ENCODE assay signal across 19 cellular contexts in the genomic region with DNA sequence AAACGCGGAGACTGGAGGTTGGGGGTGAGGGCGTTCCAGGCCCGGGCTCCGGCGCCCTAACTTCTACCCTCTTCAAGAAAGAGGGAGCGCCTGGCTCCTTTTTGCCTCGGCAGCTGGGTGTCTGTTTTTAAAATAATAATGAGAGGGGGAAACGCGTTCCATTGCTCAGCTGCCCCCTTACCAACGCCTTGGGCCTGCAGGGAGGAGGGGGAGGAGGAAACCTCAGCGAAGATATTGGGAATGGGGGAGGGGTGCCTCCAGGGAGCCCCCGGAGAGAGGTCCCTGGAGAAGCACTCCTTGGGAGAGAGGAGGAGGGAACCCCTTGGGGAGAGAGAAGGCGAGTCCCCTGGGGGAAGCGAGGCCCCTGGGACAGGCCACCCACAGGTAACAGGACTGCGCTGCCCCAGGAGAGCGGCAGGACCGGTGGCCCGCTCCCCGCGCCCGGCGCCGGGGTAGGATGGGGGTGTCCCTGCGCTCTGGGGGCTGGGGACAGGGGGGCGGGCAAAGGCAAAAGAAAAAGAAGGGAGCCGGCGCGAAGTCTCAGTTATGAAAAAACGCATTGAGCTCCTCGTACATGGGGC. TPM values are rescaled to one million over a fixed set of nuclear protein-coding genes. Genes with fewer than 3 reads are reported as not detected.
DNase-seq lines count a peak whose midpoint lies in the region; ATAC-seq, FAIRE-seq and TF ChIP-seq lines count a peak whose summit lies in the region.
"Had no signal": no experiment of that assay in that cellular context is flagged by ENCODE, and none has a peak within 500 bp of the region (broad histone marks: within the 10 kb centered on the region; RNA-seq: fewer than 3 reads in every experiment).

No MANE protein-coding gene starts in this region.

- no peak for TF ChIP-seq CTCF in A549 (IDR thresholded peaks at IDR 0.05)

- H3K9ac ChIP-seq in BLaER1 treated with 17β-estradiol and CSF1 and Interleukin-3, amounts not matched to agents 10 nM and 100 nM: no peak overlapping the region
- no peak overlapping the region for H3K9ac ChIP-seq in SK-N-MC (ENCODE audit: insufficient read length)

- no peak for TF ChIP-seq RAD21 in A549 (conservative IDR thresholded peaks at IDR 0.05 in 1 of 2, IDR thresholded peaks at IDR 0.05 in 1 of 2)

- WGBS in A549 (ENCODE audit: missing lambda C conversion rate): 23% methylated on average over 22 of the region's 31 CpGs

- no peak for ATAC-seq in A549
- no peak for ATAC-seq in GM21515 (IDR thresholded peaks at IDR 0.05; ENCODE audit: unreplicated experiment)

- H3K27ac ChIP-seq in A549 (no peak overlapping the region), SK-N-MC (no peak overlapping the region)
- H3K27ac ChIP-seq in BLaER1 treated with 17β-estradiol and CSF1 and Interleukin-3, amounts not matched to agents 10 nM and 100 nM: no peak overlapping the region
- H3K27ac ChIP-seq: esophagus muscularis mucosa, sigmoid colon, stomach had no signal

- CTCF ChIA-PET in A549 (lab: Yijun Ruan, JAX): interaction anchor here (1.1 to 58.8 kb wide), 6 partner anchors 10 to 111 kb away, joined by 3 to 1581 read pairs (median 10); partner anchors contain the start of genes PPP1R1B and STARD3

- no peaks in the 10 kb centered on the region for H3K36me3 ChIP-seq in BLaER1 treated with 17β-estradiol and CSF1 and Interleukin-3, amounts not matched to agents 10 nM and 100 nM
- no peaks in the 10 kb centered on the region for H3K36me3 ChIP-seq in SK-N-MC (ENCODE audit: insufficient read depth, low read length)
- no peaks in the 10 kb centered on the region for H3K36me3 ChIP-seq in HAP-1 (replicated peaks)
- H3K36me3 ChIP-seq: esophagus muscularis mucosa, sigmoid colon, stomach had no signal

- peak overlapping the region; percentile 92 for H3K4me2 ChIP-seq in A549
- peak overlapping the region in 8 of 11 experiments; percentile 15 to 59 (median 34); a peak in 8 of 22 replicates for H3K4me2 ChIP-seq in BLaER1 treated with 17β-estradiol and CSF1 and Interleukin-3, amounts not matched to agents 10 nM and 100 nM

- peaks cover 99 to 100% (median 100%) of the 10 kb centered on the region in 11 experiments for H3K27me3 ChIP-seq in BLaER1 treated with 17β-estradiol and CSF1 and Interleukin-3, amounts not matched to agents 10 nM and 100 nM
- peaks cover 95% of the 10 kb centered on the region for H3K27me3 ChIP-seq in HAP-1 (ENCODE audit: low read depth)

- no peak for FAIRE-seq in A549 (lab: Jason Lieb, UNC)
- FAIRE-seq: HepG2, RCC 7860 had no signal

- POLR2A ChIA-PET in A549 (lab: Yijun Ruan, JAX): interaction anchor here (0.5 to 1.0 kb wide), 3 partner anchors 17 to 283 kb away, joined by 3 to 8 read pairs (median 5); no protein-coding TSS in a partner anchor

- DNase-seq in A549 (ENCODE audit: low read depth in 1 of 2, low spot score in 1 of 2) (no peak), SK-N-MC (ENCODE audit: low read depth, low spot score) (no peak), NCI-H82 treated with DMSO at 0.1 percent for 48 hours (lab: John Stamatoyannopoulos, UW; ENCODE audit: unreplicated experiment) (no peak), dedifferentiated amniotic fluid mesenchymal stem cell (ENCODE audit: extremely low spot score) (no peak), HAP-1 (ENCODE audit: low spot score in 2 of 2) (no peak)
- DNase-seq: activated CD4-positive, alpha-beta memory T cell treated with anti-CD3 and anti-CD28 coated beads for 36 hours; CD4-positive, alpha-beta T cell; GDM1; hypothalamus; NCI-H510A treated with DMSO at 0.1 percent for 48 hours; sigmoid colon; stomach; T-helper 9 cell had no signal

- peak overlapping the region; percentile 30; the same call in 2 of the 3 replicates for H3K4me3 ChIP-seq in A549
- 0 out of 20 replicates have a peak overlapping the region, but pooled peaks of 1 of the 10 experiments have one; percentile 34 for H3K4me3 ChIP-seq in BLaER1 treated with 17β-estradiol and CSF1 and Interleukin-3, amounts not matched to agents 10 nM and 100 nM
- H3K4me3 ChIP-seq in SK-N-MC: peak overlapping the region; percentile 69
- peak overlapping the region; percentile 4 for H3K4me3 ChIP-seq in iPS-11a (ENCODE audit: low read depth, low read length)
- no peak overlapping the region for H3K4me3 ChIP-seq in HAP-1

- H3K9me3 ChIP-seq in A549 (no peaks in the 10 kb centered on the region), SK-N-MC (ENCODE audit: low read depth, low read length) (no peaks in the 10 kb centered on the region), HAP-1 (no peaks in the 10 kb centered on the region)
- no peaks in the 10 kb centered on the region for H3K9me3 ChIP-seq in BLaER1 treated with 17β-estradiol and CSF1 and Interleukin-3, amounts not matched to agents 10 nM and 100 nM (replicated peaks in 1 of 11)
- H3K9me3 ChIP-seq: esophagus muscularis mucosa, sigmoid colon, stomach had no signal

- TF ChIP-seq POLR2A in A549 (IDR thresholded peaks at IDR 0.05; ENCODE audit: low read length): no peak

- no peak for TF ChIP-seq EP300 in A549 (IDR thresholded peaks at IDR 0.05)

- peaks cover 44% of the 10 kb centered on the region for H3K4me1 ChIP-seq in A549
- H3K4me1 ChIP-seq in BLaER1 treated with 17β-estradiol and CSF1 and Interleukin-3, amounts not matched to agents 10 nM and 100 nM: peaks cover 0 to 21% (median 10%) of the 10 kb centered on the region in 10 experiments; a peak in 12 of 20 replicates
- no peaks in the 10 kb centered on the region for H3K4me1 ChIP-seq in HAP-1

- peaks cover 0 to 70% (median 46%) of the 10 kb centered on the region in 11 experiments; a peak in 19 of 22 replicates for H4K20me1 ChIP-seq in BLaER1 treated with 17β-estradiol and CSF1 and Interleukin-3, amounts not matched to agents 10 nM and 100 nM

- in situ Hi-C loops in HAP-1 (cut with MboI; ENCODE audit: low sequenced_read_pairs): no loop called here

TF ChIP-seq in A549, 52 proteins besides CTCF, POLR2A, EP300 and RAD21:
- TF ChIP-seq TFCP2L1 (CRISPR knock-in tag; IDR thresholded peaks at IDR 0.05) (no peak), EHF (CRISPR knock-in tag; IDR thresholded peaks at IDR 0.05) (no peak), CEBPB (IDR thresholded peaks at IDR 0.05) (no peak), GATA3 (IDR thresholded peaks at IDR 0.05; ENCODE audit: borderline replicate concordance) (no peak), RNF2 (IDR thresholded peaks at IDR 0.05; ENCODE audit: borderline replicate concordance, low read depth) (peak; percentile 27; the same call in 1 of the 2 replicates)

RNA-seq across cellular contexts. Expression of gene NEUROD2, which starts 2.7 kb away (rescaled TPM):
- polyA plus RNA-seq in A549 (2011; rRNA removed) (not detected in 2 replicates), A549 (2017; fragmentation: RNase III; extraction: RNeasy Plus Mini Kit Qiagen cat#74134 plus additional on column Dnase treatment) (not detected in 3 replicates)
- not detected in 2 replicates for polyA plus RNA-seq in A549 (2012; cell fraction: cytosol; rRNA removed)
- 0.02 and 0.04 TPM in 2 replicates for polyA plus RNA-seq in A549 (2012; cell fraction: nucleus; rRNA removed)
- not detected in 2 replicates for polyA minus RNA-seq in A549 (2011; rRNA and poly(A)+ RNA removed)
- polyA plus RNA-seq: HepG2 had no signal

RNA-seq across cellular contexts. Expression of gene PPP1R1B, which starts 21.8 kb away (rescaled TPM):
- polyA plus RNA-seq in A549 (2011; rRNA removed): 0.07 and 0.10 TPM in 2 replicates
- polyA plus RNA-seq in A549 (2012; cell fraction: cytosol; rRNA removed): 0.03 TPM in 1 of 2 replicates, not detected in the other
- polyA plus RNA-seq in A549 (2012; cell fraction: nucleus; rRNA removed): not detected in 2 replicates
- polyA plus RNA-seq in A549 (2017; fragmentation: RNase III; extraction: RNeasy Plus Mini Kit Qiagen cat#74134 plus additional on column Dnase treatment): not detected in 3 replicates
- not detected in 2 replicates for polyA minus RNA-seq in A549 (2011; rRNA and poly(A)+ RNA removed)

RNA-seq across cellular contexts. Expression of gene STARD3, which starts 31.9 kb away (rescaled TPM):
- 56.0 and 60.9 TPM in 2 replicates for polyA plus RNA-seq in A549 (2011; rRNA removed)
- 83.7 and 101 TPM in 2 replicates for polyA plus RNA-seq in A549 (2012; cell fraction: cytosol; rRNA removed)
- polyA plus RNA-seq in A549 (2012; cell fraction: nucleus; rRNA removed): 261 and 339 TPM in 2 replicates
- 53.0 to 56.1 TPM (median 54.6 TPM) in 3 replicates for polyA plus RNA-seq in A549 (2017; fragmentation: RNase III; extraction: RNeasy Plus Mini Kit Qiagen cat#74134 plus additional on column Dnase treatment)
- polyA minus RNA-seq in A549 (2011; rRNA and poly(A)+ RNA removed): 77.8 and 87.0 TPM in 2 replicates
